8 cellular contexts compared by ENCODE assay signal in the genomic region with DNA sequence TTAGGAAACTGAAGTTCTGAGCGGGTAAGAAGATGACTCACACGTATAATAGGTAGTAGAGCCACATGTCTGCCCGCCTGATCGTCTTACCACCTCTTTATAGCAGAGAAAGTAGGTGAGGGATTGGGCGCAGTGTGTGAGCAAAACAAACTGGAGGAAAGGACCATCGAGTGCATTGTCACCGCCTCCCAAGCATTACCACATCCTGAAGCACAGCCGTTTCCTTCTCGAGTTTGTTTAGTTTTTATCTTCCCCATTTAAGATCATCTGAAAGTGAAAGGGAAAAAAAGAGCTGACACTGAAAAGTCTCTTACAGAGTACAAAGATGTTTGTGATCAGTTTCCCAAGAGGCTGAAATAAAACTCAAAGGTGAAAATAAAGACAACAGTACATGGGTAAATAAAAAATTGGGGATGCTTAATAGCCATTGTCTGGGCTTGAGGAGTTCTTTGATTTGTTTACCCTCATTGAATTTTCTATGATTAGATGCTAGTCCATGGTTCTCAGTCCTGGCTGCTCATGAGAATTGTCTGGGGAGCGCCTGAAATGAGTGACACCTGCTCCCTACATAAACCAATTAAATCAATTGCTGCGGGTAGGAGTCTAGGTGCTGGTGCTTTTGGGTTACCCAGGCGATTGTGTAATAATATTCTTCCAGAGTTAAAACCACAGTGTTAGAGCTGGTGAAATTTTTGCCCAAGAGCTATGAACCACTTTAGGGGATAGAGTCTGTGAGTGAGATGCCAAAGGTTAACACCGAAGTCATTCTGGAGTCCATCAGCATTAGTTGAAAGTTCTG. TPM values are rescaled to one million over a fixed set of nuclear protein-coding genes. Genes with fewer than 3 reads are reported as not detected.
DNase-seq lines count a peak whose midpoint lies in the region; ATAC-seq and TF ChIP-seq lines count a peak whose summit lies in the region.

No MANE protein-coding gene starts in this region.

- H3K9ac ChIP-seq in KMS-11 (peak overlapping the region; percentile 31; the same call in 1 of the 2 replicates), skeletal muscle tissue (ENCODE audit: low read depth in 1 of 3, low read length in 3 of 3) (no peak overlapping the region), endodermal cell (ENCODE audit: extremely low read depth, low read length, poor library complexity, severe bottlenecking) (no peak overlapping the region)

- TF ChIP-seq CTCF in KMS-11 (conservative IDR thresholded peaks at IDR 0.05; ENCODE audit: low read depth, low read length) (no peak), endodermal cell (conservative IDR thresholded peaks at IDR 0.05) (no peak)

- peak overlapping the region; percentile 87 for H3K4me2 ChIP-seq in KMS-11

- no peak overlapping the region for H3K4me3 ChIP-seq in KMS-11 (IDR thresholded peaks at IDR 0.05; ENCODE audit: insufficient read depth, low read depth, low read length)
- H3K4me3 ChIP-seq in skeletal muscle tissue (ENCODE audit: low read length in 3 of 3), result peak overlapping the region in 1 of 3 donors; percentile 30
- no peak overlapping the region for H3K4me3 ChIP-seq in endodermal cell (ENCODE audit: low read length)

- DNase-seq in Daoy (ENCODE audit: low read depth) (peak; percentile 83), T-helper 2 cell (peak; percentile 22 to 97 (median 66)), amniotic epithelial cell (ENCODE audit: low read depth) (peak; percentile 9), endodermal cell (no peak), NCI-H524 (lab: John Stamatoyannopoulos, UW) (no peak)

- peaks cover 6% of the 10 kb centered on the region for H3K9me3 Mint-ChIP-seq in endodermal cell

- H3K4me1 ChIP-seq in KMS-11 (ENCODE audit: low read depth, poor library complexity, severe bottlenecking) (peaks cover 24% of the 10 kb centered on the region), skeletal muscle tissue (ENCODE audit: control insufficient read depth in 3 of 3, insufficient read depth in 3 of 3, low read length in 3 of 3) (peaks cover 0 to 4% (median 0%) of the 10 kb centered on the region in 3 donors), endodermal cell (ENCODE audit: control insufficient read depth, insufficient read depth, low read length) (peaks cover 3% of the 10 kb centered on the region)

- H3K27me3 ChIP-seq in KMS-11 (ENCODE audit: insufficient read depth, low read depth) (no peaks in the 10 kb centered on the region), skeletal muscle tissue (ENCODE audit: control insufficient read depth in 3 of 3, insufficient read depth in 3 of 3, low read length in 3 of 3) (no peaks in the 10 kb centered on the region), endodermal cell (ENCODE audit: control insufficient read depth, insufficient read depth, low read length, poor library complexity, severe bottlenecking) (no peaks in the 10 kb centered on the region)

- H3K36me3 Mint-ChIP-seq in endodermal cell (ENCODE audit: low read depth), result peaks cover 6% of the 10 kb centered on the region

- peak overlapping the region; percentile 63 for H3K27ac ChIP-seq in KMS-11
- H3K27ac ChIP-seq in skeletal muscle tissue (ENCODE audit: low read depth, low read length), result peak overlapping the region; percentile 23
- no peak overlapping the region for H3K27ac ChIP-seq in endodermal cell (ENCODE audit: low read depth, low read length)

- peak; percentile 97 for ATAC-seq in GM21528 (IDR thresholded peaks at IDR 0.05; ENCODE audit: low FRiP score, unreplicated experiment)

- H3K79me2 ChIP-seq in KMS-11 (ENCODE audit: insufficient read depth, low read depth), result no peaks in the 10 kb centered on the region

- peaks cover 26% of the 10 kb centered on the region for H3K4me1 Mint-ChIP-seq in endodermal cell

- no peaks in the 10 kb centered on the region for H4K20me1 ChIP-seq in KMS-11 (ENCODE audit: insufficient read depth)

- H2AFZ ChIP-seq in KMS-11 (ENCODE audit: low read depth), result peak overlapping the region; percentile 41

- H3K36me3 ChIP-seq in KMS-11 (ENCODE audit: insufficient read depth) (no peaks in the 10 kb centered on the region), skeletal muscle tissue (ENCODE audit: control insufficient read depth in 3 of 3, insufficient read depth in 3 of 3, low read length in 3 of 3) (no peaks in the 10 kb centered on the region), endodermal cell (ENCODE audit: control insufficient read depth, insufficient read depth, low read length) (no peaks in the 10 kb centered on the region)

- no peaks in the 10 kb centered on the region for H3K27me3 Mint-ChIP-seq in endodermal cell (ENCODE audit: insufficient read depth)

- H3K4me3 Mint-ChIP-seq in endodermal cell, result no peak overlapping the region

- H3K27ac Mint-ChIP-seq in endodermal cell, result no peak overlapping the region

- WGBS in endodermal cell (ENCODE audit: insufficient coverage in 1 of 2, insufficient read length in 1 of 2), 2 experiments, result 91 to 100% methylated on average over 2 to 11 of the region's 13 CpGs

- H3K9me3 ChIP-seq in skeletal muscle tissue (ENCODE audit: control insufficient read depth in 3 of 3, low read length in 3 of 3) (no peaks in the 10 kb centered on the region), endodermal cell (ENCODE audit: control insufficient read depth, low read length) (no peaks in the 10 kb centered on the region)

RNA-seq across cellular contexts. Expression of gene PDK3, which starts 15.0 kb away (rescaled TPM):
- total RNA-seq in Daoy (2014; rRNA removed; shearing (Covaris generic)), result 14.9 and 16.0 TPM in 2 replicates
- 7.8 TPM for total RNA-seq in skeletal muscle tissue
- total RNA-seq in endodermal cell, result 10 to 100 TPM; 14.9 to 21.9 TPM
- 10.3 TPM for polyA plus RNA-seq in endodermal cell (2013, experiment 1 of 2)
- polyA plus RNA-seq in endodermal cell (2013, experiment 2 of 2), result 11.2 TPM

Comparison
In these comparisons a context has a peak if more than half of its experiments do, and no peak if none do; other contexts are left out.
1. DNase-seq: peak in Daoy (single experiment), T-helper 2 cell (5 of 5) and amniotic epithelial cell (single experiment); none in endodermal cell (single experiment) and NCI-H524 (0 of 2).